8 cellular contexts compared by ENCODE assay signal in genomic region chr22:16599648-16600047, GRCh38. TPM values are rescaled to one million over a fixed set of nuclear protein-coding genes. Genes with fewer than 3 reads are reported as not detected.
"Had no signal": no experiment of that assay in that cellular context is flagged by ENCODE, and none has a peak within 500 bp of the region (broad histone marks: within the 10 kb centered on the region; RNA-seq: fewer than 3 reads in every experiment).

No MANE protein-coding gene starts in this region.

RNA-seq across cellular contexts. Expression of gene CCT8L2, which starts 7.0 kb away (rescaled TPM):
- total RNA-seq: M059J, NCI-H460, OCI-LY7, PC-9, Right ventricle myocardium inferior, RPMI7951, SJCRH30, SK-MEL-5 had no signal
